22 cellular contexts compared by ENCODE assay signal in genomic region chr1:167812972-167813371, GRCh38.
"Had no signal": no experiment of that assay in that cellular context is flagged by ENCODE, and none has a peak within 500 bp of the region (broad histone marks: within the 10 kb centered on the region; RNA-seq: fewer than 3 reads in every experiment).

No MANE protein-coding gene starts in this region.

- DNase-seq: dermis blood vessel endothelial cell; dorsolateral prefrontal cortex; effector CD4-positive, alpha-beta T cell; effector memory CD4-positive, alpha-beta T cell; foreskin keratinocyte; heart left ventricle; left cardiac atrium; left lung; left ventricle myocardium superior; lower lobe of right lung; mesenchymal stem cell; mucosa of descending colon; naive thymus-derived CD8-positive, alpha-beta T cell had no signal

- H3K27ac ChIP-seq: coronary artery, dorsolateral prefrontal cortex, esophagus muscularis mucosa, foreskin keratinocyte, gastroesophageal sphincter, heart left ventricle, hepatocyte, left lung, lower lobe of right lung had no signal

- H3K4me1 Mint-ChIP-seq: mesothelial cell of epicardium had no signal

- H3K27ac Mint-ChIP-seq: mesothelial cell of epicardium had no signal

- H3K4me3 ChIP-seq: coronary artery, dorsolateral prefrontal cortex, esophagus muscularis mucosa, gastroesophageal sphincter, heart left ventricle, hepatocyte, left lung, lower lobe of right lung, mucosa of descending colon had no signal

- H3K36me3 ChIP-seq: esophagus muscularis mucosa, gastroesophageal sphincter, heart left ventricle, left lung, lower lobe of right lung had no signal

- ATAC-seq: foreskin keratinocyte; gastroesophageal sphincter; heart left ventricle; left cardiac atrium; left lung; left ventricle myocardium superior; lower lobe of right lung; mucosa of descending colon; naive thymus-derived CD8-positive, alpha-beta T cell had no signal

- H3K4me3 Mint-ChIP-seq: mesothelial cell of epicardium; naive thymus-derived CD8-positive, alpha-beta T cell had no signal

- FAIRE-seq: endothelial cell of umbilical vein, frontal cortex, islet of Langerhans, keratinocyte had no signal

- H3K4me1 ChIP-seq: esophagus muscularis mucosa, foreskin keratinocyte, gastroesophageal sphincter, heart left ventricle, left lung, lower lobe of right lung had no signal

- H3K27me3 ChIP-seq: esophagus muscularis mucosa, foreskin keratinocyte, gastroesophageal sphincter, heart left ventricle, hepatocyte, left lung had no signal
